ENCODE assay signal across 28 cellular contexts in the genomic region with DNA sequence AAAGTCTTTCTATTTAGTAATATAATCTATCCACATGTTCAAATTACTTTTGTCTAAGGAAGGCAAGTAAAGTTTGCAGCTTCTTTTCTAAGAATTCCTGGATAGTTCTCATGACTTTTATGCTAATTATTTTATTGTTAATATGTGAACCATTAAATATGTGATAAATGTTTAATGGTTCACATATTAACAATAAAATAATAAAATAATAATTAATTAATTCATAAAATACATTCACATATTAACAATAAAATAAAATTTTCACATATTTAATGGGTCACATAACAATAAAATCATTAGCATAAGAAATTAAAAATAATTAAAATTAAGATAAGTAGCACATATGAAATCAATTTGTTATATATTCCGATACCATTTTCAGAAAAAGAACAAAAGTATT.
"Had no signal": no experiment of that assay in that cellular context is flagged by ENCODE, and none has a peak within 500 bp of the region (broad histone marks: within the 10 kb centered on the region; RNA-seq: fewer than 3 reads in every experiment).

No MANE protein-coding gene starts in this region.

- H3K27me3 Mint-ChIP-seq: activated CD4-positive, alpha-beta memory T cell treated with anti-CD3 and anti-CD28 coated beads for 36 hours; activated CD8-positive, alpha-beta memory T cell treated with anti-CD3 and anti-CD28 coated beads, Interleukin-2, amount 10 ng/mL, durations not matched to agents 7 days and 5 days; activated naive CD4-positive, alpha-beta T cell treated with anti-CD3 and anti-CD28 coated beads, Interleukin-2, amount 50 U/mL, for 24 hours; activated naive CD8-positive, alpha-beta T cell treated with anti-CD3 and anti-CD28 coated beads for 36 hours; T-helper 17 cell had no signal

- H3K27ac Mint-ChIP-seq: activated CD4-positive, alpha-beta memory T cell treated with anti-CD3 and anti-CD28 coated beads for 36 hours; activated CD8-positive, alpha-beta memory T cell treated with anti-CD3 and anti-CD28 coated beads, Interleukin-2, amount 10 ng/mL, durations not matched to agents 7 days and 5 days; activated CD8-positive, alpha-beta T cell treated with anti-CD3 and anti-CD28 coated beads, Interleukin-2, amount 10 ng/mL, durations not matched to agents 7 days and 5 days; activated naive CD4-positive, alpha-beta T cell treated with anti-CD3 and anti-CD28 coated beads for 36 hours; activated naive CD4-positive, alpha-beta T cell treated with anti-CD3 and anti-CD28 coated beads, Interleukin-2, amount 50 U/mL, for 24 hours; activated naive CD8-positive, alpha-beta T cell treated with anti-CD3 and anti-CD28 coated beads for 36 hours; activated T-helper 1 cell treated with anti-CD3 and anti-CD28 coated beads, Interleukin-12 subunit alpha, Interleukin-12 subunit beta, Interleukin-2, Interleukin-4 antibody, amounts not matched to agents 30 ng/mL and 10 ng/mL and 1 ng/mL, durations not matched to agents 14 hours and 24 hours and 36 hours; activated T-helper 2 cell treated with anti-CD3 and anti-CD28 coated beads, Interferon-gamma antibody, Interleukin-2, Interleukin-4, amounts not matched to agents 10 μg/mL and 5 μg/mL and 100 μg/mL, durations not matched to agents 14 hours and 24 hours and 36 hours; T-helper 17 cell; T-helper 2 cell treated with Interferon-gamma antibody and Interleukin-4, amounts not matched to agents 5 μg/mL and 100 μg/mL, for 36 hours had no signal

- ATAC-seq: activated CD8-positive, alpha-beta memory T cell treated with anti-CD3 and anti-CD28 coated beads, Interleukin-2, amount 10 ng/mL, durations not matched to agents 7 days and 5 days; activated CD8-positive, alpha-beta T cell treated with anti-CD3 and anti-CD28 coated beads, Interleukin-2, amount 10 ng/mL, durations not matched to agents 7 days and 5 days; esophagus mucosa; gastrocnemius medialis; heart left ventricle; T-helper 17 cell had no signal

- H3K4me3 Mint-ChIP-seq: activated CD4-positive, alpha-beta memory T cell treated with anti-CD3 and anti-CD28 coated beads for 36 hours; activated CD8-positive, alpha-beta memory T cell treated with anti-CD3 and anti-CD28 coated beads, Interleukin-2, amount 10 ng/mL, durations not matched to agents 7 days and 5 days; activated CD8-positive, alpha-beta T cell treated with anti-CD3 and anti-CD28 coated beads, Interleukin-2, amount 10 ng/mL, durations not matched to agents 7 days and 5 days; activated naive CD4-positive, alpha-beta T cell treated with anti-CD3 and anti-CD28 coated beads for 36 hours; activated naive CD4-positive, alpha-beta T cell treated with anti-CD3 and anti-CD28 coated beads, Interleukin-2, amount 50 U/mL, for 24 hours; activated naive CD8-positive, alpha-beta T cell treated with anti-CD3 and anti-CD28 coated beads for 36 hours; activated T-helper 1 cell treated with anti-CD3 and anti-CD28 coated beads, Interleukin-12 subunit alpha, Interleukin-12 subunit beta, Interleukin-2, Interleukin-4 antibody, amounts not matched to agents 30 ng/mL and 10 ng/mL and 1 ng/mL, durations not matched to agents 14 hours and 24 hours and 36 hours; T-helper 17 cell; T-helper 2 cell treated with Interferon-gamma antibody and Interleukin-4, amounts not matched to agents 5 μg/mL and 100 μg/mL, for 36 hours had no signal

- H3K4me1 ChIP-seq: colonic mucosa, gastrocnemius medialis, heart left ventricle had no signal

- H3K36me3 ChIP-seq: brain microvascular endothelial cell, colonic mucosa, gastrocnemius medialis, heart left ventricle had no signal

- H3K27me3 ChIP-seq: brain microvascular endothelial cell, colonic mucosa, gastrocnemius medialis, heart left ventricle had no signal

- H3K4me3 ChIP-seq: colonic mucosa, gastrocnemius medialis, heart left ventricle had no signal

- FAIRE-seq: astrocyte, bronchial epithelial cell had no signal

- H3K27ac ChIP-seq: brain microvascular endothelial cell, colonic mucosa, gastrocnemius medialis, heart left ventricle had no signal

- H3K9me3 ChIP-seq: colonic mucosa, gastrocnemius medialis had no signal

- DNase-seq: activated CD4-positive, alpha-beta memory T cell treated with anti-CD3 and anti-CD28 coated beads for 36 hours; activated CD4-positive, alpha-beta T cell treated with anti-CD3 and anti-CD28 coated beads for 48 hours; activated CD8-positive, alpha-beta memory T cell treated with anti-CD3 and anti-CD28 coated beads, Interleukin-2, amount 10 ng/mL, durations not matched to agents 7 days and 5 days; activated CD8-positive, alpha-beta memory T cell treated with anti-CD3 and anti-CD28 coated beads, Interleukin-2, amount 50 U/mL, for 4 hours; activated CD8-positive, alpha-beta T cell treated with anti-CD3 and anti-CD28 coated beads, Interleukin-2, amount 10 ng/mL, durations not matched to agents 7 days and 5 days; activated effector memory CD4-positive, alpha-beta T cell treated with anti-CD3 and anti-CD28 coated beads, Interleukin-2, amount 50 U/mL, for 16 hours; activated naive CD4-positive, alpha-beta T cell treated with anti-CD3 and anti-CD28 coated beads for 36 hours; activated naive CD8-positive, alpha-beta T cell treated with anti-CD3 and anti-CD28 coated beads for 36 hours; activated T-cell treated with anti-CD3 and anti-CD28 coated beads, Interleukin-2, amount 50 U/mL, for 1 hour; activated T-cell treated with anti-CD3 and anti-CD28 coated beads, Interleukin-2, amount 50 U/mL, for 48 hours; brain microvascular endothelial cell; caudate nucleus; colonic mucosa; effector CD8-positive, alpha-beta T cell; foreskin fibroblast; gastrocnemius medialis; glutamatergic neuron; heart left ventricle; T-helper 1 cell; T-helper 17 cell; T1000 had no signal

- H3K36me3 Mint-ChIP-seq: activated CD4-positive, alpha-beta memory T cell treated with anti-CD3 and anti-CD28 coated beads for 36 hours; activated CD8-positive, alpha-beta memory T cell treated with anti-CD3 and anti-CD28 coated beads, Interleukin-2, amount 10 ng/mL, durations not matched to agents 7 days and 5 days; activated naive CD4-positive, alpha-beta T cell treated with anti-CD3 and anti-CD28 coated beads, Interleukin-2, amount 50 U/mL, for 24 hours; activated naive CD8-positive, alpha-beta T cell treated with anti-CD3 and anti-CD28 coated beads for 36 hours had no signal

- H3K4me1 Mint-ChIP-seq: activated CD8-positive, alpha-beta memory T cell treated with anti-CD3 and anti-CD28 coated beads, Interleukin-2, amount 10 ng/mL, durations not matched to agents 7 days and 5 days; activated naive CD4-positive, alpha-beta T cell treated with anti-CD3 and anti-CD28 coated beads, Interleukin-2, amount 50 U/mL, for 24 hours; activated naive CD8-positive, alpha-beta T cell treated with anti-CD3 and anti-CD28 coated beads for 36 hours; T-helper 17 cell had no signal
